8 cellular contexts compared by ENCODE assay signal in genomic region chr3:99638244-99638948, GRCh38. TPM values are rescaled to one million over a fixed set of nuclear protein-coding genes. Genes with fewer than 3 reads are reported as not detected.
DNase-seq lines count a peak whose midpoint lies in the region; ATAC-seq, FAIRE-seq and TF ChIP-seq lines count a peak whose summit lies in the region.

Gene COL8A1 (plus strand): TSS chr3:99638594. CDS start chr3:99790683, 152,089 bp downstream.

- H3K9me3 ChIP-seq in astrocyte (ENCODE audit: insufficient read depth, low read depth, low read length) = no peaks in the 10 kb centered on the region
- no peaks in the 10 kb centered on the region for H3K9me3 ChIP-seq in iPS-18c (ENCODE audit: control insufficient read depth, insufficient read depth, low read length)
- no peaks in the 10 kb centered on the region for H3K9me3 ChIP-seq in skeletal muscle tissue (ENCODE audit: control insufficient read depth in 3 of 3, low read length in 3 of 3)

- CTCF ChIA-PET in activated CD8-positive, alpha-beta T cell treated with anti-CD3 and anti-CD28 coated beads for 36 hours (lab: Charles Lee) = no interaction called here
- CTCF ChIA-PET in activated CD8-positive, alpha-beta T cell treated with anti-CD3 and anti-CD28 coated beads, Interleukin-2, amount 10 ng/mL, durations not matched to agents 7 days and 5 days (lab: Charles Lee) = no interaction called here
- CTCF ChIA-PET in activated CD4-positive, alpha-beta T cell treated with anti-CD3 and anti-CD28 coated beads, Interleukin-2, amount 10 ng/mL, durations not matched to agents 7 days and 5 days (lab: Charles Lee) = interaction anchor here (0.6 kb wide), 1 partner anchor 268 kb away, joined by 3 read pairs; no protein-coding TSS in a partner anchor

- peaks cover 57% of the 10 kb centered on the region for H3K79me2 ChIP-seq in astrocyte (ENCODE audit: insufficient read depth, low read length)

- intact Hi-C loops in activated CD8-positive, alpha-beta T cell treated with anti-CD3 and anti-CD28 coated beads for 36 hours (cut with micrococcal nuclease) = no loop called here

- no peaks in the 10 kb centered on the region for H3K27me3 ChIP-seq in astrocyte (ENCODE audit: insufficient read depth, low read length)
- H3K27me3 ChIP-seq in skeletal muscle tissue (ENCODE audit: control insufficient read depth in 3 of 3, insufficient read depth in 3 of 3, low read length in 3 of 3) = peaks cover 17 to 38% (median 31%) of the 10 kb centered on the region in 3 donors

- no peaks in the 10 kb centered on the region for H3K9me3 Mint-ChIP-seq in activated CD8-positive, alpha-beta T cell treated with anti-CD3 and anti-CD28 coated beads for 36 hours
- no peaks in the 10 kb centered on the region for H3K9me3 Mint-ChIP-seq in activated CD8-positive, alpha-beta T cell treated with anti-CD3 and anti-CD28 coated beads, Interleukin-2, amount 10 ng/mL, durations not matched to agents 7 days and 5 days (ENCODE audit: insufficient read depth)
- no peaks in the 10 kb centered on the region for H3K9me3 Mint-ChIP-seq in astrocyte (ENCODE audit: unreplicated experiment)
- H3K9me3 Mint-ChIP-seq in stimulated activated memory B cell treated with anti-CD40 and anti-IgM and Interleukin-4, amounts not matched to agents 10 μg/mL and 1 μg/mL and 100 μg/mL, for 72 hours = no peaks in the 10 kb centered on the region
- H3K9me3 Mint-ChIP-seq in activated CD4-positive, alpha-beta T cell treated with anti-CD3 and anti-CD28 coated beads, Interleukin-2, amount 10 ng/mL, durations not matched to agents 7 days and 5 days = no peaks in the 10 kb centered on the region

- POLR2A ChIA-PET in activated CD8-positive, alpha-beta T cell treated with anti-CD3 and anti-CD28 coated beads for 36 hours (lab: Charles Lee) = no interaction called here
- POLR2A ChIA-PET in activated CD8-positive, alpha-beta T cell treated with anti-CD3 and anti-CD28 coated beads, Interleukin-2, amount 10 ng/mL, durations not matched to agents 7 days and 5 days (lab: Charles Lee) = no interaction called here
- POLR2A ChIA-PET in activated CD4-positive, alpha-beta T cell treated with anti-CD3 and anti-CD28 coated beads, Interleukin-2, amount 10 ng/mL, durations not matched to agents 7 days and 5 days (lab: Charles Lee) = no interaction called here

- DNase-seq in activated CD8-positive, alpha-beta T cell treated with anti-CD3 and anti-CD28 coated beads for 36 hours = no peak
- DNase-seq in activated CD8-positive, alpha-beta T cell treated with anti-CD3 and anti-CD28 coated beads, Interleukin-2, amount 10 ng/mL, durations not matched to agents 7 days and 5 days = no peak
- DNase-seq in astrocyte (ENCODE audit: low read depth) = peak; percentile 84
- DNase-seq in germinal center (ENCODE audit: low spot score) = no peak
- DNase-seq in activated CD4-positive, alpha-beta T cell treated with anti-CD3 and anti-CD28 coated beads, Interleukin-2, amount 10 ng/mL, durations not matched to agents 7 days and 5 days = no peak

- H3K27ac Mint-ChIP-seq in activated CD8-positive, alpha-beta T cell treated with anti-CD3 and anti-CD28 coated beads for 36 hours = no peak within 1 kb of the TSS
- no peak within 1 kb of the TSS for H3K27ac Mint-ChIP-seq in activated CD8-positive, alpha-beta T cell treated with anti-CD3 and anti-CD28 coated beads, Interleukin-2, amount 10 ng/mL, durations not matched to agents 7 days and 5 days
- peak within 1 kb of the TSS; percentile 84 for H3K27ac Mint-ChIP-seq in astrocyte (ENCODE audit: unreplicated experiment)
- H3K27ac Mint-ChIP-seq in stimulated activated memory B cell treated with anti-CD40 and anti-IgM and Interleukin-4, amounts not matched to agents 10 μg/mL and 1 μg/mL and 100 μg/mL, for 72 hours = no peak within 1 kb of the TSS
- no peak within 1 kb of the TSS for H3K27ac Mint-ChIP-seq in activated CD4-positive, alpha-beta T cell treated with anti-CD3 and anti-CD28 coated beads, Interleukin-2, amount 10 ng/mL, durations not matched to agents 7 days and 5 days

- peak within 1 kb of the TSS; percentile 99 for H3K4me2 ChIP-seq in astrocyte (ENCODE audit: low read length)

- H4K20me1 ChIP-seq in astrocyte (ENCODE audit: insufficient read depth, low read length) = no peaks in the 10 kb centered on the region

- peak; percentile 34 for FAIRE-seq in astrocyte (lab: Jason Lieb, UNC)

- H3K4me1 Mint-ChIP-seq in activated CD8-positive, alpha-beta T cell treated with anti-CD3 and anti-CD28 coated beads for 36 hours (ENCODE audit: low read depth) = peaks cover 15% of the 10 kb centered on the region
- H3K4me1 Mint-ChIP-seq in activated CD8-positive, alpha-beta T cell treated with anti-CD3 and anti-CD28 coated beads, Interleukin-2, amount 10 ng/mL, durations not matched to agents 7 days and 5 days (ENCODE audit: low read depth) = peaks cover 12% of the 10 kb centered on the region
- peaks cover 52% of the 10 kb centered on the region for H3K4me1 Mint-ChIP-seq in astrocyte (ENCODE audit: low read depth, unreplicated experiment)
- peaks cover 14% of the 10 kb centered on the region for H3K4me1 Mint-ChIP-seq in stimulated activated memory B cell treated with anti-CD40 and anti-IgM and Interleukin-4, amounts not matched to agents 10 μg/mL and 1 μg/mL and 100 μg/mL, for 72 hours
- H3K4me1 Mint-ChIP-seq in activated CD4-positive, alpha-beta T cell treated with anti-CD3 and anti-CD28 coated beads, Interleukin-2, amount 10 ng/mL, durations not matched to agents 7 days and 5 days = peaks cover 10% of the 10 kb centered on the region

- TF ChIP-seq CTCF in activated CD8-positive, alpha-beta T cell treated with anti-CD3 and anti-CD28 coated beads for 36 hours (IDR thresholded peaks at IDR 0.05) = no peak
- no peak for TF ChIP-seq CTCF in astrocyte (IDR thresholded peaks at IDR 0.05; ENCODE audit: insufficient read depth, low read depth, low read length)

- H3K27ac ChIP-seq in astrocyte (ENCODE audit: low read depth, low read length) (peak within 1 kb of the TSS; percentile 98), skeletal muscle tissue (ENCODE audit: low read depth, low read length) (peak within 1 kb of the TSS; percentile 42)

- no peak for ATAC-seq in activated CD8-positive, alpha-beta T cell treated with anti-CD3 and anti-CD28 coated beads for 36 hours
- ATAC-seq in activated CD8-positive, alpha-beta T cell treated with anti-CD3 and anti-CD28 coated beads, Interleukin-2, amount 10 ng/mL, durations not matched to agents 7 days and 5 days = no peak
- ATAC-seq in stimulated activated memory B cell treated with anti-CD40 and anti-IgM and Interleukin-4, amounts not matched to agents 10 μg/mL and 1 μg/mL and 100 μg/mL, for 72 hours = no peak

- peak within 1 kb of the TSS; percentile 61 for H2AFZ ChIP-seq in astrocyte (ENCODE audit: low read depth, low read length)

- H3K4me3 ChIP-seq in astrocyte (ENCODE audit: insufficient read depth, low read depth, low read length) (peak within 1 kb of the TSS; percentile 93), iPS-18c (ENCODE audit: insufficient read depth, low read depth, low read length) (peak within 1 kb of the TSS; percentile 50), skeletal muscle tissue (ENCODE audit: low read length in 3 of 3) (peak within 1 kb of the TSS; percentile 51 to 76 (median 64))

- peaks cover 53% of the 10 kb centered on the region for H3K27me3 Mint-ChIP-seq in activated CD8-positive, alpha-beta T cell treated with anti-CD3 and anti-CD28 coated beads for 36 hours
- H3K27me3 Mint-ChIP-seq in activated CD8-positive, alpha-beta T cell treated with anti-CD3 and anti-CD28 coated beads, Interleukin-2, amount 10 ng/mL, durations not matched to agents 7 days and 5 days (ENCODE audit: low read depth) = peaks cover 50% of the 10 kb centered on the region
- no peaks in the 10 kb centered on the region for H3K27me3 Mint-ChIP-seq in astrocyte (ENCODE audit: low read depth, unreplicated experiment)
- H3K27me3 Mint-ChIP-seq in stimulated activated memory B cell treated with anti-CD40 and anti-IgM and Interleukin-4, amounts not matched to agents 10 μg/mL and 1 μg/mL and 100 μg/mL, for 72 hours = peaks cover 43% of the 10 kb centered on the region
- peaks cover 64% of the 10 kb centered on the region for H3K27me3 Mint-ChIP-seq in activated CD4-positive, alpha-beta T cell treated with anti-CD3 and anti-CD28 coated beads, Interleukin-2, amount 10 ng/mL, durations not matched to agents 7 days and 5 days

- H3K4me1 ChIP-seq in astrocyte (ENCODE audit: insufficient read depth, low read length) (peaks cover 38% of the 10 kb centered on the region), skeletal muscle tissue (ENCODE audit: control insufficient read depth in 3 of 3, insufficient read depth in 3 of 3, low read length in 3 of 3) (peaks cover 9 to 14% (median 10%) of the 10 kb centered on the region in 3 donors)

- H3K9ac ChIP-seq in astrocyte (ENCODE audit: low read length) = peak within 1 kb of the TSS; percentile 98
- H3K9ac ChIP-seq in skeletal muscle tissue (ENCODE audit: low read depth in 1 of 3, low read length in 3 of 3) = peak within 1 kb of the TSS; percentile 57 to 71 (median 63)

- peaks cover 2% of the 10 kb centered on the region for H3K36me3 Mint-ChIP-seq in activated CD8-positive, alpha-beta T cell treated with anti-CD3 and anti-CD28 coated beads for 36 hours (ENCODE audit: low read depth)
- H3K36me3 Mint-ChIP-seq in activated CD8-positive, alpha-beta T cell treated with anti-CD3 and anti-CD28 coated beads, Interleukin-2, amount 10 ng/mL, durations not matched to agents 7 days and 5 days (ENCODE audit: low read depth) = no peaks in the 10 kb centered on the region
- H3K36me3 Mint-ChIP-seq in astrocyte (ENCODE audit: low read depth, unreplicated experiment) = no peaks in the 10 kb centered on the region
- H3K36me3 Mint-ChIP-seq in stimulated activated memory B cell treated with anti-CD40 and anti-IgM and Interleukin-4, amounts not matched to agents 10 μg/mL and 1 μg/mL and 100 μg/mL, for 72 hours = no peaks in the 10 kb centered on the region
- H3K36me3 Mint-ChIP-seq in activated CD4-positive, alpha-beta T cell treated with anti-CD3 and anti-CD28 coated beads, Interleukin-2, amount 10 ng/mL, durations not matched to agents 7 days and 5 days (ENCODE audit: low read depth) = no peaks in the 10 kb centered on the region

- H3K4me3 Mint-ChIP-seq in activated CD8-positive, alpha-beta T cell treated with anti-CD3 and anti-CD28 coated beads for 36 hours = peak within 1 kb of the TSS; percentile 40
- no peak within 1 kb of the TSS for H3K4me3 Mint-ChIP-seq in activated CD8-positive, alpha-beta T cell treated with anti-CD3 and anti-CD28 coated beads, Interleukin-2, amount 10 ng/mL, durations not matched to agents 7 days and 5 days
- peak within 1 kb of the TSS; percentile 93 for H3K4me3 Mint-ChIP-seq in astrocyte (ENCODE audit: unreplicated experiment)
- H3K4me3 Mint-ChIP-seq in stimulated activated memory B cell treated with anti-CD40 and anti-IgM and Interleukin-4, amounts not matched to agents 10 μg/mL and 1 μg/mL and 100 μg/mL, for 72 hours = no peak within 1 kb of the TSS
- H3K4me3 Mint-ChIP-seq in activated CD4-positive, alpha-beta T cell treated with anti-CD3 and anti-CD28 coated beads, Interleukin-2, amount 10 ng/mL, durations not matched to agents 7 days and 5 days = no peak within 1 kb of the TSS

- peaks cover 5% of the 10 kb centered on the region for H3K36me3 ChIP-seq in astrocyte (ENCODE audit: insufficient read depth, low read length)
- no peaks in the 10 kb centered on the region for H3K36me3 ChIP-seq in skeletal muscle tissue (ENCODE audit: control insufficient read depth in 3 of 3, insufficient read depth in 3 of 3, low read length in 3 of 3)

RNA-seq across cellular contexts. Expression of gene COL8A1, which starts in this region (rescaled TPM):
- total RNA-seq in activated CD8-positive, alpha-beta T cell treated with anti-CD3 and anti-CD28 coated beads for 36 hours = not detected
- under 1 TPM in 1 of 2 experiments, not detected in 1; 0.10 TPM for total RNA-seq in activated CD8-positive, alpha-beta T cell treated with anti-CD3 and anti-CD28 coated beads, Interleukin-2, amount 10 ng/mL, durations not matched to agents 7 days and 5 days
- total RNA-seq in astrocyte (118 and 123 TPM in 2 replicates), skeletal muscle tissue (1.6 TPM)
- under 1 TPM in 1 of 2 experiments, not detected in 1; 0.07 TPM for total RNA-seq in activated CD4-positive, alpha-beta T cell treated with anti-CD3 and anti-CD28 coated beads, Interleukin-2, amount 10 ng/mL, durations not matched to agents 7 days and 5 days

Comparison
In these comparisons a context has a peak if more than half of its experiments do, and no peak if none do; other contexts are left out.
1. RNA of gene COL8A1 (total RNA-seq): 118 to 123 TPM in astrocyte; 1.6 TPM in skeletal muscle tissue (single experiment), 0.10 TPM in activated CD8-positive, alpha-beta T cell treated with anti-CD3 and anti-CD28 coated beads, Interleukin-2, amount 10 ng/mL, durations not matched to agents 7 days and 5 days, 0.07 TPM in activated CD4-positive, alpha-beta T cell treated with anti-CD3 and anti-CD28 coated beads, Interleukin-2, amount 10 ng/mL, durations not matched to agents 7 days and 5 days and not detected in activated CD8-positive, alpha-beta T cell treated with anti-CD3 and anti-CD28 coated beads for 36 hours; every median in the first group is over 10 times any median in the second.
2. H3K4me3 Mint-ChIP-seq: peak in activated CD8-positive, alpha-beta T cell treated with anti-CD3 and anti-CD28 coated beads for 36 hours (single experiment) and astrocyte (single experiment); none in activated CD8-positive, alpha-beta T cell treated with anti-CD3 and anti-CD28 coated beads, Interleukin-2, amount 10 ng/mL, durations not matched to agents 7 days and 5 days (single experiment), stimulated activated memory B cell treated with anti-CD40 and anti-IgM and Interleukin-4, amounts not matched to agents 10 μg/mL and 1 μg/mL and 100 μg/mL, for 72 hours (single experiment) and activated CD4-positive, alpha-beta T cell treated with anti-CD3 and anti-CD28 coated beads, Interleukin-2, amount 10 ng/mL, durations not matched to agents 7 days and 5 days (single experiment).
3. Peak in every context shown above with its lines, with median percentiles within 50 percentile points of each other: H3K4me3 ChIP-seq.